ENCODE assay signal across 8 cellular contexts in the genomic region with DNA sequence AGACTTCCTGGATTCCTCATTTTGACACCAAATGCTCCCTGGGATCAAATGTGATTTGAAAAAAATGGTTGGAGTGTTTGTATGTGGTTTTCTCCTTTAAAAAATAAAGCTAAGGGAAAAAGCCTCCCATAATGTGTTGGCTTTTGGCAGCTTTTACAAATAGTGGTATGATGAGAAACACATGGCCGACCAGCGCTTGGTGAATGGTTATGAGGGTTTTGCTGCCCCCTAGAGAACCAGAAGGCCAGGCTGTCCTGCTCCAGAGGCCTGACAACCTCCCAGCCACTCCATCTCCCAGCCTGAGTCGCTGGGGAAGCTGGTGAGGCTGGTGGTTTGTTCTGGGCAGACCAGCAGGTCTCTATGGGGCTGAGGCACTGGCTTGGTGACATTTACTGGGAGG.
DNase-seq lines count a peak whose midpoint lies in the region; ATAC-seq and TF ChIP-seq lines count a peak whose summit lies in the region.

No MANE protein-coding gene starts in this region.

- ATAC-seq in GM18519 (IDR thresholded peaks at IDR 0.05; ENCODE audit: low FRiP score, unreplicated experiment) (no peak), GM19397 (IDR thresholded peaks at IDR 0.05; ENCODE audit: unreplicated experiment) (no peak), HG03469 (IDR thresholded peaks at IDR 0.05; ENCODE audit: unreplicated experiment) (no peak)

- no peaks in the 10 kb centered on the region for H3K27me3 Mint-ChIP-seq in Caco-2 (ENCODE audit: insufficient read depth, unreplicated experiment)
- peaks cover 7% of the 10 kb centered on the region for H3K27me3 Mint-ChIP-seq in nephron progenitor cell (ENCODE audit: low read depth, poor library complexity)

- intact Hi-C loops in Caco-2 (cut with micrococcal nuclease; ENCODE audit: unreplicated experiment): loop anchor here (2.0 kb wide), 1 partner anchor 16 kb away; no protein-coding TSS in a partner anchor

- peaks cover 13% of the 10 kb centered on the region for H3K4me1 ChIP-seq in Caco-2

- H3K4me3 ChIP-seq in Caco-2 (ENCODE audit: low read depth, low read length): no peak overlapping the region

- peak; percentile 22 to 38 for DNase-seq in Caco-2
- peak; percentile 28 for DNase-seq in KBM-7
- peak; percentile 64 for DNase-seq in dedifferentiated amniotic fluid mesenchymal stem cell (ENCODE audit: extremely low spot score)
- DNase-seq in nephron progenitor cell: no peak
- no peak for DNase-seq in T-helper 2 cell

- in situ Hi-C loops in KBM-7 (cut with MboI; ENCODE audit: low pct_unique_long_range_greater_than_20kb, low sequenced_read_pairs): no loop called here

- CTCF ChIA-PET in Caco-2 (lab: Charles Lee): no interaction called here

- peaks cover 10% of the 10 kb centered on the region for H3K4me1 Mint-ChIP-seq in Caco-2 (ENCODE audit: low read depth, unreplicated experiment)
- peaks cover 53% of the 10 kb centered on the region for H3K4me1 Mint-ChIP-seq in nephron progenitor cell

- BruUV-seq in Caco-2 (replicated peaks; lab: Mats Ljungman, UMichigan): no TSS peak

- H3K36me3 Mint-ChIP-seq in Caco-2 (ENCODE audit: insufficient read depth, unreplicated experiment) (peaks cover 21% of the 10 kb centered on the region), nephron progenitor cell (ENCODE audit: low read depth) (no peaks in the 10 kb centered on the region)

- no peak for TF ChIP-seq CTCF in Caco-2 (IDR thresholded peaks at IDR 0.05; ENCODE audit: insufficient read depth in 1 of 2, low read depth in 1 of 2, low read length in 1 of 2, severe bottlenecking in 1 of 2, unreplicated experiment in 1 of 2)
- TF ChIP-seq CTCF in nephron progenitor cell (IDR thresholded peaks at IDR 0.05): peak; percentile 16

- no peaks in the 10 kb centered on the region for H3K9me3 ChIP-seq in Caco-2

- no peak overlapping the region for H3K27ac Mint-ChIP-seq in Caco-2 (ENCODE audit: unreplicated experiment)
- H3K27ac Mint-ChIP-seq in nephron progenitor cell: no peak overlapping the region

- no peaks in the 10 kb centered on the region for H3K9me3 Mint-ChIP-seq in Caco-2 (ENCODE audit: unreplicated experiment)
- no peaks in the 10 kb centered on the region for H3K9me3 Mint-ChIP-seq in nephron progenitor cell

- H3K27me3 ChIP-seq in Caco-2 (replicated peaks; ENCODE audit: control insufficient read depth, insufficient read depth, low read length): no peaks in the 10 kb centered on the region

- H3K36me3 ChIP-seq in Caco-2 (ENCODE audit: control insufficient read depth, insufficient read depth, low read length): no peaks in the 10 kb centered on the region

- no peak overlapping the region for H3K4me3 Mint-ChIP-seq in Caco-2 (ENCODE audit: unreplicated experiment)
- no peak overlapping the region for H3K4me3 Mint-ChIP-seq in nephron progenitor cell

- POLR2A ChIA-PET in Caco-2 (lab: Charles Lee): interaction anchor here (0.7 kb wide), 1 partner anchor 65 kb away, joined by 3 read pairs; no protein-coding TSS in a partner anchor

Comparison
In these comparisons a context has a peak if more than half of its experiments do, and no peak if none do; other contexts are left out.
1. DNase-seq: peak in Caco-2 (2 of 2), KBM-7 (single experiment) and dedifferentiated amniotic fluid mesenchymal stem cell (single experiment); none in nephron progenitor cell (single experiment) and T-helper 2 cell (0 of 5).